19 cellular contexts compared by ENCODE assay signal in the genomic region with DNA sequence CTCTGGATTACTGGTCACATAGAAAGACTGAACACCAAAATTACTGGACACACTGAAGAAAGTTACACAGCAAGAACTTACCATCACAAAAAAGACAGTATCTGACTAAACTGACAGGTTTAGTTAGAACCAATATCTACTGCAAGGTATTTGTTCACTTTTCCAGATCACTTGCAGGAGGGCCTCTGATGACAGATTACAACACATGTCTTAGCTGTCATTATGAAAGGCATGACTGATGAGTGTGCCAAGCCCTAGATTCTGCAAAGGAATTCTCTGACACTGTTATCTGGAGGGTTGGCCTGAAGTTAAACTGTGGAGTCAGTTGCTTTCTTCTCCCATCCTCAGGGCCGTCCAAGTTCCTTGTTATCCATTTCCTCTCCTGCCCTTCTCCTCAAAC.
A peak's percentile ranks its signal among the peaks of the same experiment; 100 is the strongest.
DNase-seq lines count a peak whose midpoint lies in the region; ATAC-seq and TF ChIP-seq lines count a peak whose summit lies in the region.
"Had no signal": no experiment of that assay in that cellular context is flagged by ENCODE, and none has a peak within 500 bp of the region (broad histone marks: within the 10 kb centered on the region; RNA-seq: fewer than 3 reads in every experiment).

No MANE protein-coding gene starts in this region.

- POLR2A ChIA-PET in PC-9 (lab: Charles Lee; ENCODE audit: unreplicated experiment) = no interaction called here
- POLR2A ChIA-PET in naive thymus-derived CD4-positive, alpha-beta T cell (lab: Charles Lee) = no interaction called here

- H2AFZ ChIP-seq in PC-9 (no peak overlapping the region), mammary epithelial cell (ENCODE audit: low read depth, low read length) (no peak overlapping the region)

- H3K79me2 ChIP-seq in PC-9 (ENCODE audit: low read depth) (no peaks in the 10 kb centered on the region), mammary epithelial cell (ENCODE audit: insufficient read depth, low read length) (no peaks in the 10 kb centered on the region)

- H3K9me3 ChIP-seq in PC-9 (ENCODE audit: insufficient read depth, low read depth) = no peaks in the 10 kb centered on the region
- no peaks in the 10 kb centered on the region for H3K9me3 ChIP-seq in mammary epithelial cell (replicated peaks; ENCODE audit: insufficient read depth, low read length)
- H3K9me3 ChIP-seq in naive thymus-derived CD4-positive, alpha-beta T cell (ENCODE audit: control insufficient read depth in 2 of 3, low read length in 3 of 3) = no peaks in the 10 kb centered on the region

- H3K4me3 Mint-ChIP-seq in naive thymus-derived CD4-positive, alpha-beta T cell = no peak overlapping the region
- H3K4me3 Mint-ChIP-seq: CD14-positive monocyte; CD4-positive, alpha-beta memory T cell; H9; IgD-negative memory B cell had no signal

- H3K27ac ChIP-seq in PC-9 (no peak overlapping the region), mammary epithelial cell (ENCODE audit: insufficient read depth, low read depth, low read length) (no peak overlapping the region)
- no peak overlapping the region for H3K27ac ChIP-seq in naive thymus-derived CD4-positive, alpha-beta T cell (ENCODE audit: low read depth, low read length)
- H3K27ac ChIP-seq: BLaER1 had no signal

- intact Hi-C loops in PC-9 (cut with micrococcal nuclease; ENCODE audit: unreplicated experiment) (no loop called here), mammary epithelial cell (cut with micrococcal nuclease) (no loop called here)
- intact Hi-C loops in naive thymus-derived CD4-positive, alpha-beta T cell (cut with micrococcal nuclease) = no loop called here

- H3K27me3 Mint-ChIP-seq in naive thymus-derived CD4-positive, alpha-beta T cell = peaks cover 0 to 7% (median 4%) of the 10 kb centered on the region in 5 donors

- H3K9me2 ChIP-seq in PC-9 (ENCODE audit: insufficient read depth) = no peaks in the 10 kb centered on the region

- H3K27me3 ChIP-seq in PC-9 (ENCODE audit: insufficient read depth, low read depth) (no peaks in the 10 kb centered on the region), mammary epithelial cell (ENCODE audit: insufficient read depth, low read length) (no peaks in the 10 kb centered on the region)
- H3K27me3 ChIP-seq in naive thymus-derived CD4-positive, alpha-beta T cell (ENCODE audit: control insufficient read depth in 2 of 2, insufficient read depth in 2 of 2, low read length in 2 of 2) = no peaks in the 10 kb centered on the region
- H3K27me3 ChIP-seq: BLaER1 had no signal

- H4K20me1 ChIP-seq in PC-9 (ENCODE audit: insufficient read depth) = no peaks in the 10 kb centered on the region
- no peaks in the 10 kb centered on the region for H4K20me1 ChIP-seq in mammary epithelial cell (ENCODE audit: insufficient read depth, low read length)
- H4K20me1 ChIP-seq: BLaER1 had no signal

- peak; percentile 28 for DNase-seq in HPDE6-E6E7 (ENCODE audit: extremely low spot score)
- DNase-seq in PC-9 = peak; percentile 1 to 68
- peak; percentile 31 for DNase-seq in mammary epithelial cell
- peak; percentile 13 for DNase-seq in myocyte (ENCODE audit: low read depth)
- DNase-seq in NCI-H1092 (lab: John Stamatoyannopoulos, UW) = no peak
- DNase-seq in naive thymus-derived CD4-positive, alpha-beta T cell = no peak
- DNase-seq: 8988T; CD4-positive, alpha-beta memory T cell; DMS 273 treated with DMSO at 0.1 percent for 48 hours; DMS53; DND-41; EL; H9 had no signal

- H3K4me1 ChIP-seq in PC-9 (replicated peaks; ENCODE audit: insufficient read depth) (peaks cover 10% of the 10 kb centered on the region; the same call in 1 of the 2 replicates), mammary epithelial cell (ENCODE audit: insufficient read depth, low read length) (peaks cover 24% of the 10 kb centered on the region)
- H3K4me1 ChIP-seq in naive thymus-derived CD4-positive, alpha-beta T cell (ENCODE audit: control insufficient read depth in 2 of 2, insufficient read depth in 2 of 2, low read length in 2 of 2) = no peaks in the 10 kb centered on the region

- no peaks in the 10 kb centered on the region for H3K36me3 ChIP-seq in PC-9 (ENCODE audit: low read depth)
- H3K36me3 ChIP-seq in mammary epithelial cell (ENCODE audit: insufficient read depth, low read length) = no peaks in the 10 kb centered on the region
- H3K36me3 ChIP-seq in naive thymus-derived CD4-positive, alpha-beta T cell (ENCODE audit: control insufficient read depth in 2 of 3, insufficient read depth in 3 of 3, low read length in 3 of 3) = no peaks in the 10 kb centered on the region

- CTCF ChIA-PET in PC-9 (lab: Charles Lee) (no interaction called here), mammary epithelial cell (lab: Charles Lee; ENCODE audit: low non-redundant PET) (no interaction called here)
- CTCF ChIA-PET in naive thymus-derived CD4-positive, alpha-beta T cell (lab: Charles Lee) = no interaction called here

- peaks cover 0 to 14% (median 12%) of the 10 kb centered on the region in 7 donors for H3K4me1 Mint-ChIP-seq in naive thymus-derived CD4-positive, alpha-beta T cell
- H3K4me1 Mint-ChIP-seq: CD14-positive monocyte, H9 had no signal

- H3K36me3 Mint-ChIP-seq in naive thymus-derived CD4-positive, alpha-beta T cell = no peaks in the 10 kb centered on the region
- H3K36me3 Mint-ChIP-seq: CD14-positive monocyte; CD4-positive, alpha-beta memory T cell; IgD-negative memory B cell had no signal

- ATAC-seq in HG02610 (IDR thresholded peaks at IDR 0.05; ENCODE audit: unreplicated experiment) = no peak
- no peak for ATAC-seq in naive thymus-derived CD4-positive, alpha-beta T cell
- no peak for ATAC-seq in GM21825 (IDR thresholded peaks at IDR 0.05; ENCODE audit: unreplicated experiment)
- ATAC-seq: GM12878 had no signal

- TF ChIP-seq CTCF in PC-9 (conservative IDR thresholded peaks at IDR 0.05) (no peak), mammary epithelial cell (conservative IDR thresholded peaks at IDR 0.05 in 1 of 2, IDR thresholded peaks at IDR 0.05 in 1 of 2; ENCODE audit: extremely low read depth in 1 of 2, insufficient read depth in 1 of 2, low read depth in 1 of 2, low read length in 2 of 2) (no peak)

- in situ Hi-C loops in mammary epithelial cell (cut with MboI; ENCODE audit: low sequenced_read_pairs in 2 of 2) = no loop called here

- WGBS in mammary epithelial cell (ENCODE audit: low coverage, missing lambda C conversion rate) = 100% methylated on average over 1 of the region's 1 CpG

- H3K4me3 ChIP-seq in PC-9 (no peak overlapping the region), mammary epithelial cell (replicated peaks in 1 of 3; ENCODE audit: insufficient read depth in 1 of 3, low read depth in 2 of 3, low read length in 3 of 3) (no peak overlapping the region)
- no peak overlapping the region for H3K4me3 ChIP-seq in naive thymus-derived CD4-positive, alpha-beta T cell (ENCODE audit: low read length)
- H3K4me3 ChIP-seq: BLaER1, GM12878 had no signal

- dilution Hi-C loops in mammary epithelial cell (cut with HindIII; ENCODE audit: low sequenced_read_pairs) = no loop called here

- H3K27ac Mint-ChIP-seq in naive thymus-derived CD4-positive, alpha-beta T cell = no peak overlapping the region
- H3K27ac Mint-ChIP-seq: CD14-positive monocyte; CD4-positive, alpha-beta memory T cell; H9; IgD-negative memory B cell had no signal

- peaks cover 0 to 10% (median 0%) of the 10 kb centered on the region in 11 donors for H3K9me3 Mint-ChIP-seq in naive thymus-derived CD4-positive, alpha-beta T cell
- H3K9me3 Mint-ChIP-seq: H9 had no signal

- BruUV-seq in PC-9 (replicated peaks; lab: Mats Ljungman, UMichigan) (no TSS peak), mammary epithelial cell (replicated peaks; lab: Mats Ljungman, UMichigan) (no TSS peak)

- H3F3A ChIP-seq in PC-9 (ENCODE audit: insufficient read depth, low read depth) = no peaks in the 10 kb centered on the region

- H3K4me2 ChIP-seq in PC-9 (no peak overlapping the region), mammary epithelial cell (ENCODE audit: insufficient read depth, low read depth, low read length) (no peak overlapping the region)
- H3K4me2 ChIP-seq: BLaER1 had no signal

- no peak overlapping the region for H3K9ac ChIP-seq in mammary epithelial cell (ENCODE audit: insufficient read depth, low read length)
- H3K9ac ChIP-seq: BLaER1 had no signal

Comparison
In these comparisons a context has a peak if more than half of its experiments do, and no peak if none do; other contexts are left out.
1. DNase-seq: peak in HPDE6-E6E7 (single experiment), PC-9 (2 of 2), mammary epithelial cell (single experiment) and myocyte (single experiment); none in NCI-H1092 (single experiment) and naive thymus-derived CD4-positive, alpha-beta T cell (0 of 9).